1 cellular context compared by ENCODE assay signal in the genomic region with DNA sequence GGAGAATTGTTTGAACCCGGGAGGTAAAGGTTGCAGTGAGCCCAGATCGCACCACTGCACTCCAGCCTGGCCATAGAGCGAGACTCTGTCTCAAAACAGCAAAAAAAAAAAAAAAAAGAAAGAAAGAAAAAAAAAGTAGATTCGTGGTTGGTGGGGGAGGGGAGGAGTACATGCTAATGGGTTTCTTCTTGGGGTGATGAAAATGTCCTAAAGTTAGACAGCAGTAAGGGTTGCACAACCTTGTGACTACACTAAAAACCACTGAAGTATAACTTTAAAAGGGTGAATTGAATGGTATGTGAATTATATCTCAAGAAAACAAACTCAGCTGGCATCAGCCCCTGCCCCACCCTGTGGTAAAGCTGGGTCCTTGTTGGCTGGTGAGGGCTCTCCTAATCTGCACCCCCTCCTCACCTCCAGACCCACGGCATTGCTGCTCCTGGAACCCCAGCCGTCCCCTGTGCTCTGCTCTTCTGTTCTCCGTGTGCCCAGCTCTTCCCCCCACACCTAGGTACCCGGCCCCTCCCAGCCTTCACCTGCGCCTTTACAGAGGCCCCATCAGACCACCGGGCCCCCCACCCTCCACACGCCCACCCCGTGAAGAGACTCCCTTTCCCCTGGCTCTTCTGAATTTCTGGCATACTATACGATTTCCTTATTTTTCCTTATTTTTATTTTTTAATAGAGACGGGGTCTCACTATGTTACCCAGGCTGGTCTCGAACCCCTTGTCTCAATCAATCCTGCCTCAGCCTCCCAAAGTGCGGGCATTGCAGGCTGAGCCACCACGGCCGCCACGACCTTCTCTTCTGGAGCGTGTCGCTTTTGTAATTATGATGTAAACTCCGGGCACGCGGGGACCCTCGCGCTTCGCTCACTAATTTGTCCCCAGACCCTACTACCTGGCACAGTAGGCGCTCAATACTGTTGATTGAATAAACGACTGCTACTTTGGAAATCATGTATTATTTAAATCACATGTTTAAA.
TF ChIP-seq lines count a peak whose summit lies in the region.

No MANE protein-coding gene starts in this region.

TF ChIP-seq in H1, 55 proteins besides CTCF, POLR2A, EP300 and RAD21:
- no peak for TF ChIP-seq RNF2 (IDR thresholded peaks at IDR 0.05; ENCODE audit: borderline replicate concordance, low read depth, low read length, missing control alignments, poor library complexity, severe bottlenecking)
- no peak for TF ChIP-seq BACH1 (IDR thresholded peaks at IDR 0.05; ENCODE audit: low read length)
- TF ChIP-seq USF2 (IDR thresholded peaks at IDR 0.05; ENCODE audit: low read length), result no peak
- no peak for TF ChIP-seq SRF (IDR thresholded peaks at IDR 0.05; ENCODE audit: low read depth, low read length)
- TF ChIP-seq CREB1 (IDR thresholded peaks at IDR 0.05), result no peak
- TF ChIP-seq CBX5 (IDR thresholded peaks at IDR 0.05; ENCODE audit: low read depth, low read length), result no peak
- TF ChIP-seq EZH2 (IDR thresholded peaks at IDR 0.05; ENCODE audit: low read depth, low read length, severe bottlenecking), result no peak
- no peak for TF ChIP-seq CHD2 (IDR thresholded peaks at IDR 0.05; ENCODE audit: low read length)
- no peak for TF ChIP-seq SP2 (IDR thresholded peaks at IDR 0.05; ENCODE audit: low read length)
